In genomic region chr16:85675528-85675927, GRCh38 we compare ENCODE assay signal across 8 cellular contexts.
A peak's percentile ranks its signal among the peaks of the same experiment; 100 is the strongest.
DNase-seq lines count a peak whose midpoint lies in the region; ATAC-seq lines count a peak whose summit lies in the region.

No MANE protein-coding gene starts in this region.

- ATAC-seq in GM18867 (IDR thresholded peaks at IDR 0.05; ENCODE audit: unreplicated experiment) (no peak), GM18519 (IDR thresholded peaks at IDR 0.05; ENCODE audit: low FRiP score, unreplicated experiment) (no peak)

- DNase-seq in EH (ENCODE audit: low read depth) (peak; percentile 39), Kasumi-1 (lab: John Stamatoyannopoulos, UW) (peak; percentile 71 to 80), amniotic epithelial cell (ENCODE audit: low read depth) (peak; percentile 39), midbrain (lab: John Stamatoyannopoulos, UW) (peak; percentile 26), medulla oblongata (ENCODE audit: extremely low spot score) (no peak), AG08396 (ENCODE audit: low spot score) (no peak)

Comparison
In these comparisons a context has a peak if more than half of its experiments do, and no peak if none do; other contexts are left out.
1. DNase-seq: peak in EH (single experiment), Kasumi-1 (2 of 2), amniotic epithelial cell (single experiment) and midbrain (single experiment); none in medulla oblongata (single experiment) and AG08396 (single experiment).